ENCODE assay signal across 15 cellular contexts in genomic region chr1:95984975-95985374, GRCh38.
DNase-seq lines count a peak whose midpoint lies in the region; ATAC-seq and TF ChIP-seq lines count a peak whose summit lies in the region.
"Had no signal": no experiment of that assay in that cellular context is flagged by ENCODE, and none has a peak within 500 bp of the region (broad histone marks: within the 10 kb centered on the region; RNA-seq: fewer than 3 reads in every experiment).

No MANE protein-coding gene starts in this region.

- POLR2A ChIA-PET in activated CD4-positive, alpha-beta T cell treated with anti-CD3 and anti-CD28 coated beads for 36 hours (lab: Charles Lee): no interaction called here

- DNase-seq in NCI-H2227 treated with DMSO at 0.1 percent for 48 hours (lab: John Stamatoyannopoulos, UW) (peak; percentile 24), left kidney (ENCODE audit: low read depth, low spot score) (peak; percentile 26), retina (peak; percentile 20), GF-D8 (lab: John Stamatoyannopoulos, UW) (no peak), RPMI8226 (no peak)
- DNase-seq in activated CD4-positive, alpha-beta T cell treated with anti-CD3 and anti-CD28 coated beads for 36 hours: no peak
- DNase-seq: CD8-positive, alpha-beta T cell; COR-L47; DMS153; DMS79 treated with DMSO at 0.1 percent for 48 hours; EL had no signal

- H3K4me1 Mint-ChIP-seq in activated CD4-positive, alpha-beta T cell treated with anti-CD3 and anti-CD28 coated beads for 36 hours: no peaks in the 10 kb centered on the region
- H3K4me1 Mint-ChIP-seq: CD14-positive monocyte had no signal

- CTCF ChIA-PET in activated CD4-positive, alpha-beta T cell treated with anti-CD3 and anti-CD28 coated beads for 36 hours (lab: Charles Lee): no interaction called here

- no peak overlapping the region for H3K27ac Mint-ChIP-seq in activated CD4-positive, alpha-beta T cell treated with anti-CD3 and anti-CD28 coated beads for 36 hours
- H3K27ac Mint-ChIP-seq: CD14-positive monocyte; CD8-positive, alpha-beta T cell had no signal

- intact Hi-C loops in activated CD4-positive, alpha-beta T cell treated with anti-CD3 and anti-CD28 coated beads for 36 hours (cut with DNase I, micrococcal nuclease): no loop called here

- H3K4me3 Mint-ChIP-seq in activated CD4-positive, alpha-beta T cell treated with anti-CD3 and anti-CD28 coated beads for 36 hours: no peak overlapping the region
- H3K4me3 Mint-ChIP-seq: CD14-positive monocyte; CD8-positive, alpha-beta T cell had no signal

- H3K9me3 Mint-ChIP-seq in activated CD4-positive, alpha-beta T cell treated with anti-CD3 and anti-CD28 coated beads for 36 hours (ENCODE audit: low read depth): peaks cover 2% of the 10 kb centered on the region

- no peaks in the 10 kb centered on the region for H3K27me3 Mint-ChIP-seq in activated CD4-positive, alpha-beta T cell treated with anti-CD3 and anti-CD28 coated beads for 36 hours

- no peaks in the 10 kb centered on the region for H3K36me3 Mint-ChIP-seq in activated CD4-positive, alpha-beta T cell treated with anti-CD3 and anti-CD28 coated beads for 36 hours (ENCODE audit: low read depth)
- H3K36me3 Mint-ChIP-seq: CD14-positive monocyte; CD8-positive, alpha-beta T cell had no signal

- no peak; the same call in 2 of the 3 replicates for ATAC-seq in SK-N-SH treated with all-trans-retinoic acid at 6 μM for 48 hours
- ATAC-seq in activated CD4-positive, alpha-beta T cell treated with anti-CD3 and anti-CD28 coated beads for 36 hours: no peak
- ATAC-seq: A549; CD8-positive, alpha-beta T cell; HCT116 had no signal

TF ChIP-seq in SK-N-SH treated with all-trans-retinoic acid at 6 μM for 48 hours, 23 proteins besides CTCF, POLR2A, EP300 and RAD21 (continues in another document):
- TF ChIP-seq PPARA (CRISPR knock-in tag; IDR thresholded peaks at IDR 0.05; ENCODE audit: borderline replicate concordance) (no peak), ZNF8 (CRISPR knock-in tag; IDR thresholded peaks at IDR 0.05) (peak; percentile 8; the same call in 1 of the 2 replicates), ESRRG (CRISPR knock-in tag; IDR thresholded peaks at IDR 0.05) (no peak), BACH2 (CRISPR knock-in tag; IDR thresholded peaks at IDR 0.05; ENCODE audit: borderline replicate concordance) (no peak), OSR1 (CRISPR knock-in tag; IDR thresholded peaks at IDR 0.05) (no peak), SNAI2 (CRISPR knock-in tag; IDR thresholded peaks at IDR 0.05) (peak; percentile 26; the same call in 1 of the 2 replicates), RARB (CRISPR knock-in tag; IDR thresholded peaks at IDR 0.05) (no peak), GLIS3 (CRISPR knock-in tag; IDR thresholded peaks at IDR 0.05) (peak; percentile 32; the same call in 1 of the 2 replicates), TCF4 (CRISPR knock-in tag; IDR thresholded peaks at IDR 0.05; ENCODE audit: borderline replicate concordance) (peak; percentile 69), ISL1 (CRISPR knock-in tag; IDR thresholded peaks at IDR 0.05) (peak; percentile 98), CSDC2 (CRISPR knock-in tag; IDR thresholded peaks at IDR 0.05) (0 out of 2 replicates have a peak, but pooled peaks have one; percentile 47), CSRNP3 (CRISPR knock-in tag; IDR thresholded peaks at IDR 0.05) (0 out of 2 replicates have a peak, but pooled peaks have one; percentile 56), POU6F1 (CRISPR knock-in tag; IDR thresholded peaks at IDR 0.05; ENCODE audit: borderline replicate concordance, low read depth) (no peak; the same call in 1 of the 2 replicates), ZFP3 (CRISPR knock-in tag; IDR thresholded peaks at IDR 0.05) (peak; percentile 52), ZFP30 (CRISPR knock-in tag; IDR thresholded peaks at IDR 0.05) (no peak), ZNF70 (CRISPR knock-in tag; IDR thresholded peaks at IDR 0.05) (0 out of 2 replicates have a peak, but pooled peaks have one; percentile 25), ZC3H10 (CRISPR knock-in tag; IDR thresholded peaks at IDR 0.05) (no peak), TSHZ2 (CRISPR knock-in tag; IDR thresholded peaks at IDR 0.05) (peak; percentile 87), TOX (CRISPR knock-in tag; IDR thresholded peaks at IDR 0.05; ENCODE audit: borderline replicate concordance) (no peak), ARNTL (CRISPR knock-in tag; IDR thresholded peaks at IDR 0.05; ENCODE audit: borderline replicate concordance, low read depth) (no peak), PATZ1 (CRISPR knock-in tag; IDR thresholded peaks at IDR 0.05; ENCODE audit: borderline replicate concordance) (peak; percentile 37; the same call in 1 of the 2 replicates), CREB5 (CRISPR knock-in tag; IDR thresholded peaks at IDR 0.05; ENCODE audit: low read depth) (peak; percentile 98)

Comparison
In these comparisons a context has a peak if more than half of its experiments do, and no peak if none do; other contexts are left out.
1. DNase-seq: peak in NCI-H2227 treated with DMSO at 0.1 percent for 48 hours (single experiment), left kidney (single experiment) and retina (single experiment); none in activated CD4-positive, alpha-beta T cell treated with anti-CD3 and anti-CD28 coated beads for 36 hours (single experiment), GF-D8 (single experiment) and RPMI8226 (single experiment).